In genomic region chr2:188307850-188308283, GRCh38 we compare ENCODE assay signal across 16 cellular contexts. TPM values are rescaled to one million over a fixed set of nuclear protein-coding genes. Genes with fewer than 3 reads are reported as not detected.
"Had no signal": no experiment of that assay in that cellular context is flagged by ENCODE, and none has a peak within 500 bp of the region (broad histone marks: within the 10 kb centered on the region; RNA-seq: fewer than 3 reads in every experiment).

No MANE protein-coding gene starts in this region.

- H3K36me3 ChIP-seq: adrenal gland, prostate gland, transverse colon, vagina had no signal

- H3K4me3 ChIP-seq: adrenal gland, prostate gland, skin epidermis, transverse colon, vagina had no signal

- DNase-seq: activated CD4-positive, alpha-beta T cell treated with anti-CD3 and anti-CD28 coated beads for 36 hours; activated CD8-positive, alpha-beta T cell treated with anti-CD3 and anti-CD28 coated beads for 36 hours; activated effector memory CD4-positive, alpha-beta T cell treated with Interleukin-2 at 50 U/mL for 16 hours; activated T-cell treated with anti-CD3 and anti-CD28 coated beads, Interleukin-2, amount 50 U/mL, for 4 hours; head of caudate nucleus; right cardiac atrium; stimulated activated CD4-positive, alpha-beta T cell treated with anti-CD3 and anti-CD28 coated beads, Interleukin-4, amount 100 ng/mL, for 4 hours; stimulated activated CD8-positive, alpha-beta memory T cell treated with anti-CD3 and anti-CD28 coated beads, Interleukin-4, amount 100 ng/mL, for 48 hours; stimulated activated naive CD4-positive, alpha-beta T cell treated with Interleukin-2 at 50 U/mL for 16 hours; substantia nigra; transverse colon had no signal

- H3K4me1 Mint-ChIP-seq: activated CD4-positive, alpha-beta T cell treated with anti-CD3 and anti-CD28 coated beads for 36 hours; activated naive CD4-positive, alpha-beta T cell treated with anti-CD3 and anti-CD28 coated beads, Interleukin-2, amount 50 U/mL, for 24 hours had no signal

- H3K27ac Mint-ChIP-seq: activated CD4-positive, alpha-beta T cell treated with anti-CD3 and anti-CD28 coated beads for 36 hours; activated CD8-positive, alpha-beta T cell treated with anti-CD3 and anti-CD28 coated beads for 36 hours; activated naive CD4-positive, alpha-beta T cell treated with anti-CD3 and anti-CD28 coated beads, Interleukin-2, amount 50 U/mL, for 24 hours had no signal

- H3K36me3 Mint-ChIP-seq: activated naive CD4-positive, alpha-beta T cell treated with anti-CD3 and anti-CD28 coated beads, Interleukin-2, amount 50 U/mL, for 24 hours had no signal

- H3K9me3 Mint-ChIP-seq: activated CD8-positive, alpha-beta T cell treated with anti-CD3 and anti-CD28 coated beads for 36 hours; activated naive CD4-positive, alpha-beta T cell treated with anti-CD3 and anti-CD28 coated beads, Interleukin-2, amount 50 U/mL, for 24 hours; activated T-cell treated with anti-CD3 and anti-CD28 coated beads, Interleukin-2, amount 50 U/mL, for 4 hours had no signal

- H3K27me3 ChIP-seq: adrenal gland, vagina had no signal

- H3K27ac ChIP-seq: adrenal gland, prostate gland, transverse colon, vagina had no signal

- H3K27me3 Mint-ChIP-seq: activated CD8-positive, alpha-beta T cell treated with anti-CD3 and anti-CD28 coated beads for 36 hours; activated naive CD4-positive, alpha-beta T cell treated with anti-CD3 and anti-CD28 coated beads, Interleukin-2, amount 50 U/mL, for 24 hours had no signal

- H3K9me3 ChIP-seq: adrenal gland, prostate gland, transverse colon, vagina had no signal

- H3K4me3 Mint-ChIP-seq: activated CD4-positive, alpha-beta T cell treated with anti-CD3 and anti-CD28 coated beads for 36 hours; activated CD8-positive, alpha-beta T cell treated with anti-CD3 and anti-CD28 coated beads for 36 hours; activated naive CD4-positive, alpha-beta T cell treated with anti-CD3 and anti-CD28 coated beads, Interleukin-2, amount 50 U/mL, for 24 hours; activated T-cell treated with anti-CD3 and anti-CD28 coated beads, Interleukin-2, amount 50 U/mL, for 4 hours had no signal

- ATAC-seq: activated CD4-positive, alpha-beta T cell treated with anti-CD3 and anti-CD28 coated beads for 36 hours; activated CD8-positive, alpha-beta T cell treated with anti-CD3 and anti-CD28 coated beads for 36 hours; activated T-cell treated with anti-CD3 and anti-CD28 coated beads, Interleukin-2, amount 50 U/mL, for 4 hours; right cardiac atrium had no signal

- H3K4me1 ChIP-seq: prostate gland, transverse colon had no signal

RNA-seq across cellular contexts. Expression of gene GULP1, which starts 16.2 kb away (rescaled TPM):
- total RNA-seq: activated CD4-positive, alpha-beta T cell treated with anti-CD3 and anti-CD28 coated beads for 36 hours; activated CD8-positive, alpha-beta T cell treated with anti-CD3 and anti-CD28 coated beads for 36 hours had no signal
